ENCODE assay signal across 23 cellular contexts in genomic region chr16:86527366-86527765, GRCh38. TPM values are rescaled to one million over a fixed set of nuclear protein-coding genes. Genes with fewer than 3 reads are reported as not detected.
DNase-seq lines count a peak whose midpoint lies in the region; ATAC-seq, FAIRE-seq and TF ChIP-seq lines count a peak whose summit lies in the region.
"Had no signal": no experiment of that assay in that cellular context is flagged by ENCODE, and none has a peak within 500 bp of the region (broad histone marks: within the 10 kb centered on the region; RNA-seq: fewer than 3 reads in every experiment).

No MANE protein-coding gene starts in this region.

- H2BK5ac ChIP-seq in H1 (ENCODE audit: low read depth, low read length): no peak overlapping the region
- H2BK5ac ChIP-seq in neuronal stem cell (ENCODE audit: low read length): no peak overlapping the region

- H4K91ac ChIP-seq in H1 (replicated peaks; ENCODE audit: insufficient read length, low read length) (no peak overlapping the region), neuronal stem cell (ENCODE audit: low read depth, low read length, poor library complexity) (no peak overlapping the region)

- H3K79me1 ChIP-seq in H1 (ENCODE audit: low read depth, low read length) (no peaks in the 10 kb centered on the region), neuronal stem cell (ENCODE audit: low read depth, low read length) (no peaks in the 10 kb centered on the region)

- H3K14ac ChIP-seq in H1 (ENCODE audit: insufficient read length): no peak overlapping the region
- no peak overlapping the region for H3K14ac ChIP-seq in neuronal stem cell (ENCODE audit: low read length)

- H2BK15ac ChIP-seq in H1 (ENCODE audit: low read length): no peak overlapping the region
- H2BK15ac ChIP-seq in neuronal stem cell (ENCODE audit: low read length): no peak overlapping the region

- TF ChIP-seq POLR2A in H1 (IDR thresholded peaks at IDR 0.05; ENCODE audit: control extremely low read depth in 1 of 2, low read depth in 2 of 2, low read length in 2 of 2): no peak

- H3K4me2 ChIP-seq in H1 (ENCODE audit: insufficient read depth in 1 of 2, low read depth in 2 of 2, low read length in 2 of 2) (no peak overlapping the region), neuronal stem cell (ENCODE audit: insufficient read depth, low read length, poor library complexity, severe bottlenecking) (no peak overlapping the region)

- H3K56ac ChIP-seq in H1 (replicated peaks; ENCODE audit: insufficient read length, low read depth, low read length): no peak overlapping the region

- no peak overlapping the region for H4K5ac ChIP-seq in H1 (ENCODE audit: insufficient read length, low read depth, low read length)

- H2AK5ac ChIP-seq in H1 (ENCODE audit: low read depth, low read length) (0 out of 2 replicates have a peak overlapping the region, but pooled peaks have one; percentile 28), neuronal stem cell (ENCODE audit: low read depth, low read length) (no peak overlapping the region)

- peaks cover 49% of the 10 kb centered on the region for H3K27me3 Mint-ChIP-seq in Calu3 (ENCODE audit: unreplicated experiment)
- H3K27me3 Mint-ChIP-seq: CD4-positive, alpha-beta T cell had no signal

- DNase-seq in Calu3: no peak
- DNase-seq in H1 (ENCODE audit: low read depth in 1 of 2, low spot score in 2 of 2): no peak
- no peak for DNase-seq in neuronal stem cell (ENCODE audit: low spot score)
- DNase-seq in upper lobe of right lung: peak; percentile 41
- no peak for DNase-seq in NCI-H526 treated with DMSO at 0.1 percent for 48 hours (lab: John Stamatoyannopoulos, UW)
- DNase-seq in islet precursor cell: no peak
- DNase-seq: ACHN; BE2C; Caco-2; CD4-positive, alpha-beta T cell; DMS153; DMS79; GDM1; GM23248; HCEC 1CT had no signal

- H3K36me3 Mint-ChIP-seq in Calu3 (ENCODE audit: insufficient read depth, unreplicated experiment): peaks cover 20% of the 10 kb centered on the region

- H3K9me3 Mint-ChIP-seq in Calu3 (ENCODE audit: low read depth, unreplicated experiment): peaks cover 5% of the 10 kb centered on the region
- H3K9me3 Mint-ChIP-seq: CD4-positive, alpha-beta T cell had no signal

- H2BK12ac ChIP-seq in H1 (ENCODE audit: low read depth, low read length) (no peak overlapping the region), neuronal stem cell (ENCODE audit: low read length) (no peak overlapping the region)

- H3K9ac ChIP-seq in H1 (replicated peaks in 1 of 4; ENCODE audit: extremely low read depth in 1 of 4, low read depth in 3 of 4, low read length in 3 of 4): no peak overlapping the region
- H3K9ac ChIP-seq in neuronal stem cell (ENCODE audit: low read depth, low read length, poor library complexity): no peak overlapping the region
- H3K9ac ChIP-seq: GM23248 had no signal

- H3K4me3 ChIP-seq in H1 (ENCODE audit: extremely low read depth in 1 of 4, insufficient read depth in 2 of 4, low read depth in 3 of 4, low read length in 4 of 4) (no peak overlapping the region), neuronal stem cell (ENCODE audit: low read length in 2 of 2) (no peak overlapping the region), upper lobe of right lung (no peak overlapping the region)
- H3K4me3 ChIP-seq: GM23248 had no signal

- H3K4me1 Mint-ChIP-seq in Calu3 (ENCODE audit: low read depth, unreplicated experiment): no peaks in the 10 kb centered on the region
- H3K4me1 Mint-ChIP-seq: IgD-negative memory B cell had no signal

- FAIRE-seq in H1 (lab: Jason Lieb, UNC): no peak
- FAIRE-seq: A204.1, GM12892, GM18507, H54, HepG2 had no signal

- H3K79me2 ChIP-seq in H1 (ENCODE audit: control insufficient read depth in 1 of 2, insufficient read depth in 2 of 2, low read length in 2 of 2): no peaks in the 10 kb centered on the region

- TF ChIP-seq CTCF in Calu3 (IDR thresholded peaks at IDR 0.05; ENCODE audit: unreplicated experiment) (no peak), H1 (IDR thresholded peaks at IDR 0.05; ENCODE audit: control extremely low read depth in 1 of 3, insufficient read depth in 1 of 3, low read depth in 1 of 3, low read length in 3 of 3) (no peak), upper lobe of right lung (IDR thresholded peaks at IDR 0.05) (no peak)

- H3K27ac ChIP-seq in H1 (ENCODE audit: low read depth, low read length) (no peak overlapping the region), neuronal stem cell (replicated peaks; ENCODE audit: low read length) (no peak overlapping the region), upper lobe of right lung (no peak overlapping the region)
- H3K27ac ChIP-seq: C4-2B, GM23248 had no signal

- H3K4me1 ChIP-seq in H1 (replicated peaks in 1 of 4; ENCODE audit: control insufficient read depth in 3 of 4, insufficient read depth in 4 of 4, low read length in 3 of 4) (no peaks in the 10 kb centered on the region), neuronal stem cell (ENCODE audit: control insufficient read depth in 2 of 2, insufficient read depth in 1 of 2, low read depth in 1 of 2, low read length in 2 of 2) (no peaks in the 10 kb centered on the region), upper lobe of right lung (no peaks in the 10 kb centered on the region)
- H3K4me1 ChIP-seq: BE2C, Caco-2 had no signal

- no peaks in the 10 kb centered on the region for H4K20me1 ChIP-seq in H1 (replicated peaks in 1 of 2; ENCODE audit: control insufficient read depth in 1 of 2, insufficient read depth in 2 of 2, low read length in 2 of 2)

- no peak for TF ChIP-seq RAD21 in H1 (IDR thresholded peaks at IDR 0.05 in 1 of 2, conservative IDR thresholded peaks at IDR 0.05 in 1 of 2; ENCODE audit: low read depth in 2 of 2, low read length in 2 of 2)

- H3K27me3 ChIP-seq in H1 (replicated peaks in 1 of 4; ENCODE audit: control insufficient read depth in 3 of 4, extremely low read depth in 1 of 4, insufficient read depth in 3 of 4, low read length in 3 of 4): no peaks in the 10 kb centered on the region
- peaks cover 0 to 19% (median 0%) of the 10 kb centered on the region in 3 experiments for H3K27me3 ChIP-seq in neuronal stem cell (ENCODE audit: control insufficient read depth in 3 of 3, insufficient read depth in 3 of 3, low read depth in 1 of 3, low read length in 3 of 3)
- peaks cover 2% of the 10 kb centered on the region for H3K27me3 ChIP-seq in upper lobe of right lung

- no peaks in the 10 kb centered on the region for H3K23me2 ChIP-seq in H1 (ENCODE audit: low read depth, low read length)

- H3K4ac ChIP-seq in H1 (replicated peaks; ENCODE audit: insufficient read length, low read depth, low read length) (no peak overlapping the region), neuronal stem cell (ENCODE audit: low read length) (no peak overlapping the region)

- no TSS peak for BruUV-seq in Calu3 (replicated peaks; lab: Mats Ljungman, UMichigan)

- H2AFZ ChIP-seq in H1 (ENCODE audit: low read length) (no peak overlapping the region), neuronal stem cell (ENCODE audit: low read length) (no peak overlapping the region)
- H2AFZ ChIP-seq: GM23248 had no signal

- H2BK20ac ChIP-seq in H1 (ENCODE audit: low read length): no peak overlapping the region

- TF ChIP-seq EP300 in H1 (IDR thresholded peaks at IDR 0.05; ENCODE audit: borderline replicate concordance in 1 of 2, low read depth in 2 of 2, low read length in 2 of 2): no peak

- H3K9me3 ChIP-seq in H1 (ENCODE audit: insufficient read depth in 2 of 2, low read depth in 1 of 2, low read length in 1 of 2) (peaks cover 3 to 12% of the 10 kb centered on the region in 2 experiments; a peak in 2 of 4 replicates), neuronal stem cell (replicated peaks in 1 of 2; ENCODE audit: control insufficient read depth in 2 of 2, insufficient read depth in 1 of 2, low read depth in 1 of 2, low read length in 2 of 2) (peaks cover 0 to 9% of the 10 kb centered on the region in 2 donors), upper lobe of right lung (no peaks in the 10 kb centered on the region)
- H3K9me3 ChIP-seq: BE2C, Caco-2 had no signal

- intact Hi-C loops in Calu3 (cut with micrococcal nuclease; ENCODE audit: unreplicated experiment) (no loop called here), upper lobe of right lung (cut with DNase I) (loop anchor here (10.0 kb wide), 1 partner anchor 703 kb away; no protein-coding TSS in a partner anchor)

- POLR2A ChIA-PET in H1 (lab: Charles Lee; ENCODE audit: partially characterized antibody): interaction anchor here (1.4 to 1.8 kb wide), 2 partner anchors 9 to 16 kb away, joined by 4 to 5 read pairs; no protein-coding TSS in a partner anchor

- ATAC-seq in upper lobe of right lung: no peak
- no peak for ATAC-seq in HG03139 (IDR thresholded peaks at IDR 0.05; ENCODE audit: unreplicated experiment)

- no peak overlapping the region; the same call in 1 of the 2 replicates for H3K18ac ChIP-seq in H1 (ENCODE audit: extremely low read depth, low read length)
- peak overlapping the region; percentile 53 for H3K18ac ChIP-seq in neuronal stem cell (ENCODE audit: low read length)

- no peak overlapping the region for H3K4me3 Mint-ChIP-seq in Calu3 (ENCODE audit: low read depth, unreplicated experiment)
- H3K4me3 Mint-ChIP-seq: CD4-positive, alpha-beta T cell; IgD-negative memory B cell had no signal

- H2BK120ac ChIP-seq in H1 (replicated peaks; ENCODE audit: low read depth, low read length): no peak overlapping the region
- no peak overlapping the region for H2BK120ac ChIP-seq in neuronal stem cell (ENCODE audit: low read depth, low read length)

- WGBS in H1 (ENCODE audit: extremely low coverage in 1 of 2, insufficient coverage in 1 of 2, insufficient read length in 1 of 2, insufficient replicate concordance in 2 of 2, low coverage in 1 of 2, low lambda C conversion rate in 2 of 2, missing lambda C conversion rate in 1 of 2), 2 experiments: 88% methylated on average over 15 of the region's 15 CpGs; no CpG with 5 or more reads in 1 of the 2 experiments
- WGBS in neuronal stem cell (ENCODE audit: extremely low coverage in 2 of 2, insufficient read length in 2 of 2, insufficient replicate concordance in 1 of 2), 2 donors: no CpG with 5 or more reads among the region's 15 CpGs

- H4K8ac ChIP-seq in H1 (ENCODE audit: extremely low read depth, insufficient read depth, low read length) (no peak overlapping the region), neuronal stem cell (ENCODE audit: low read depth, low read length) (no peak overlapping the region)

- H3K27ac Mint-ChIP-seq in Calu3 (ENCODE audit: unreplicated experiment): peak overlapping the region; percentile 16
- H3K27ac Mint-ChIP-seq: CD4-positive, alpha-beta T cell; IgD-negative memory B cell had no signal

- H3K36me3 ChIP-seq in H1 (ENCODE audit: control insufficient read depth in 2 of 4, insufficient read depth in 4 of 4, low read length in 3 of 4) (no peaks in the 10 kb centered on the region), neuronal stem cell (replicated peaks in 1 of 2; ENCODE audit: control insufficient read depth in 2 of 2, insufficient read depth in 2 of 2, low read length in 2 of 2) (peaks cover 0 to 2% of the 10 kb centered on the region in 2 donors), upper lobe of right lung (no peaks in the 10 kb centered on the region)
- H3K36me3 ChIP-seq: BE2C had no signal

- CTCF ChIA-PET in Calu3 (lab: Charles Lee): no interaction called here
- CTCF ChIA-PET in H1 (lab: Charles Lee; ENCODE audit: partially characterized antibody): interaction anchor here (0.6 to 1.8 kb wide), 5 partner anchors 9 to 369 kb away, joined by 3 to 4 read pairs (median 4); no protein-coding TSS in a partner anchor

- H3K23ac ChIP-seq in H1 (ENCODE audit: insufficient read length) (no peak overlapping the region), neuronal stem cell (ENCODE audit: low read depth, low read length, poor library complexity) (no peak overlapping the region)

RNA-seq across cellular contexts. Expression of gene FOXF1, which starts 17.0 kb away (rescaled TPM):
- not detected in 2 replicates for total RNA-seq in Calu3 (2022)
- not detected in 2 replicates for total RNA-seq in H1 (2021; fragmentation: NEBNext Ultra II Directional; extraction: Animal tissue kit (Norgen Biotek cat#: 25700))
- polyA plus RNA-seq in H1 (2011; rRNA removed): 0.02 TPM in 1 of 2 replicates, not detected in the other
- not detected for polyA plus RNA-seq in H1 (2011; cell fraction: cytosol; rRNA removed)
- not detected for polyA plus RNA-seq in H1 (2011; cell fraction: nucleus; rRNA removed)
- not detected in 4 replicates for polyA plus RNA-seq in H1 (2012, experiment 1 of 2)
- not detected for polyA plus RNA-seq in H1 (2012, experiment 2 of 2)
- polyA plus RNA-seq in H1 (2013, experiment 1 of 2): 0.02 TPM
- 0.04 TPM for polyA plus RNA-seq in H1 (2013, experiment 2 of 2)
- not detected in 2 replicates for polyA minus RNA-seq in H1 (2011; rRNA and poly(A)+ RNA removed)
- not detected for polyA minus RNA-seq in H1 (2011; cell fraction: cytosol; rRNA and poly(A)+ RNA removed)
- not detected for polyA minus RNA-seq in H1 (2011; cell fraction: nucleus; rRNA and poly(A)+ RNA removed)
- 0.01 TPM for polyA plus RNA-seq in neuronal stem cell (2013, experiment 1 of 2)
- polyA plus RNA-seq in neuronal stem cell (2013, experiment 2 of 2): not detected
- total RNA-seq in upper lobe of right lung: 46.4 TPM
- total RNA-seq: CD4-positive, alpha-beta T cell; HepG2 had no signal
- polyA plus RNA-seq: HepG2, IgD-negative memory B cell had no signal

RNA-seq across cellular contexts. Expression of gene MTHFSD, which starts 27.7 kb away (rescaled TPM):
- total RNA-seq in Calu3 (2022): 47.8 and 48.9 TPM in 2 replicates
- 9.8 and 10.8 TPM in 2 replicates for total RNA-seq in H1 (2021; fragmentation: NEBNext Ultra II Directional; extraction: Animal tissue kit (Norgen Biotek cat#: 25700))
- 7.1 and 11.0 TPM in 2 replicates for polyA plus RNA-seq in H1 (2011; rRNA removed)
- polyA plus RNA-seq in H1 (2011; cell fraction: cytosol; rRNA removed): 11.7 TPM
- 29.4 TPM for polyA plus RNA-seq in H1 (2011; cell fraction: nucleus; rRNA removed)
- 6.1 to 7.9 TPM (median 6.5 TPM) in 4 replicates for polyA plus RNA-seq in H1 (2012, experiment 1 of 2)
- polyA plus RNA-seq in H1 (2012, experiment 2 of 2): 3.8 TPM
- 7.4 TPM for polyA plus RNA-seq in H1 (2013, experiment 1 of 2)
- 6.7 TPM for polyA plus RNA-seq in H1 (2013, experiment 2 of 2)
- polyA minus RNA-seq in H1 (2011; rRNA and poly(A)+ RNA removed): 16.0 and 19.1 TPM in 2 replicates
- 10.1 TPM for polyA minus RNA-seq in H1 (2011; cell fraction: cytosol; rRNA and poly(A)+ RNA removed)
- 36.2 TPM for polyA minus RNA-seq in H1 (2011; cell fraction: nucleus; rRNA and poly(A)+ RNA removed)
- 12.3 TPM for polyA plus RNA-seq in neuronal stem cell (2013, experiment 1 of 2)
- polyA plus RNA-seq in neuronal stem cell (2013, experiment 2 of 2): 12.6 TPM
- 18.7 TPM for total RNA-seq in upper lobe of right lung

RNA-seq across cellular contexts. Expression of gene FOXC2, which starts 39.3 kb away (rescaled TPM):
- total RNA-seq in Calu3 (2022) (8.7 and 10.9 TPM in 2 replicates), upper lobe of right lung (1.1 TPM)
- total RNA-seq in H1 (2021; fragmentation: NEBNext Ultra II Directional; extraction: Animal tissue kit (Norgen Biotek cat#: 25700)): 0.09 and 0.11 TPM in 2 replicates
- polyA plus RNA-seq in H1 (2011; rRNA removed): not detected in 2 replicates
- polyA plus RNA-seq in H1 (2011; cell fraction: cytosol; rRNA removed): not detected
- polyA plus RNA-seq in H1 (2011; cell fraction: nucleus; rRNA removed): not detected
- polyA plus RNA-seq in H1 (2012, experiment 1 of 2): 0.08 TPM in 1 of 4 replicates, not detected in the others
- polyA plus RNA-seq in H1 (2012, experiment 2 of 2): 0.12 TPM
- polyA plus RNA-seq in H1 (2013, experiment 1 of 2): 0.34 TPM
- 0.22 TPM for polyA plus RNA-seq in H1 (2013, experiment 2 of 2)
- not detected in 2 replicates for polyA minus RNA-seq in H1 (2011; rRNA and poly(A)+ RNA removed)
- not detected for polyA minus RNA-seq in H1 (2011; cell fraction: cytosol; rRNA and poly(A)+ RNA removed)
- not detected for polyA minus RNA-seq in H1 (2011; cell fraction: nucleus; rRNA and poly(A)+ RNA removed)
- 0.15 TPM for polyA plus RNA-seq in neuronal stem cell (2013, experiment 1 of 2)
- polyA plus RNA-seq in neuronal stem cell (2013, experiment 2 of 2): 0.12 TPM
- total RNA-seq: Caco-2, HepG2 had no signal
- polyA plus RNA-seq: HepG2, IgD-negative memory B cell had no signal

RNA-seq across cellular contexts. Expression of gene FOXL1, which starts 51.0 kb away (rescaled TPM):
- total RNA-seq in Calu3 (2022): 13.3 and 14.5 TPM in 2 replicates
- total RNA-seq in H1 (2021; fragmentation: NEBNext Ultra II Directional; extraction: Animal tissue kit (Norgen Biotek cat#: 25700)): 0.29 TPM in 1 of 2 replicates, not detected in the other
- polyA plus RNA-seq in H1 (2011; rRNA removed): 0.03 and 0.09 TPM in 2 replicates
- polyA plus RNA-seq in H1 (2011; cell fraction: cytosol; rRNA removed): 0.05 TPM
- 0.03 TPM for polyA plus RNA-seq in H1 (2011; cell fraction: nucleus; rRNA removed)
- 0.12 TPM in 1 of 4 replicates, not detected in the others for polyA plus RNA-seq in H1 (2012, experiment 1 of 2)
- not detected for polyA plus RNA-seq in H1 (2012, experiment 2 of 2)
- 0.22 TPM for polyA plus RNA-seq in H1 (2013, experiment 1 of 2)
- 0.17 TPM for polyA plus RNA-seq in H1 (2013, experiment 2 of 2)
- polyA minus RNA-seq in H1 (2011; rRNA and poly(A)+ RNA removed): not detected in 2 replicates
- 0.37 TPM for polyA minus RNA-seq in H1 (2011; cell fraction: cytosol; rRNA and poly(A)+ RNA removed)
- 0.40 TPM for polyA minus RNA-seq in H1 (2011; cell fraction: nucleus; rRNA and poly(A)+ RNA removed)
- 0.04 TPM for polyA plus RNA-seq in neuronal stem cell (2013, experiment 1 of 2)
- 0.07 TPM for polyA plus RNA-seq in neuronal stem cell (2013, experiment 2 of 2)
- total RNA-seq in upper lobe of right lung: 0.81 TPM
- total RNA-seq: CD4-positive, alpha-beta T cell; HepG2 had no signal
- polyA plus RNA-seq: HepG2, IgD-negative memory B cell had no signal

Comparison
In these comparisons a context has a peak if more than half of its experiments do, and no peak if none do; other contexts are left out.
1. RNA of gene FOXF1, which starts 17.0 kb away (total RNA-seq): 46.4 TPM in upper lobe of right lung (single experiment); not detected in Calu3 and not detected in H1; every median in the first group is over 10 times any median in the second.